Comparison of ENCODE assay signal across 8 cellular contexts in the genomic region with DNA sequence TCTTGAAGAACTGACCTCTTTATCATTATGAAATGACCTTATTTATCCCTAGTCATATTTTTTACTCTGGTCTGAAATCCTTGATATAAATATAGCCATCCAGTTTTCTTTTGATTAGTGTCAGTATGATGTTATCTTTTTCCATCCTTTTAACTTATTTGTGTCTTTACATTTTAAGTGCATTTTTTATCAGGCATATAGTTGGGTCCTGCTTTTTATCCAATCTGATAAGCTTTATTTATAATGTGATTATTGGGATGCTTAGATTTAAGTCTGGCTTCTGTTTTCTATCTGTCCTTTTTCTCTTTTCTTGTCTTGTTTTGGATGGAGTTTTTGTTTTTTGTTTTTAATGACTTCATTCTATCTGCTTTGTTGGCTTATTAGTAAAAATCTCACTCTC.
"Had no signal": no experiment of that assay in that cellular context is flagged by ENCODE, and none has a peak within 500 bp of the region (broad histone marks: within the 10 kb centered on the region; RNA-seq: fewer than 3 reads in every experiment).

No MANE protein-coding gene starts in this region.

- ATAC-seq: HCT116 had no signal

- H3K27ac Mint-ChIP-seq: HFFc6 had no signal

- H3K9me3 Mint-ChIP-seq: HFFc6 had no signal

- H3K4me1 ChIP-seq: HAP-1 had no signal

- H3K4me3 Mint-ChIP-seq: HFFc6 had no signal

- H2AFZ ChIP-seq: GM23248 had no signal

- H3K9me3 ChIP-seq: HAP-1 had no signal

- FAIRE-seq: HTR-8/SVneo had no signal

- H3K36me3 ChIP-seq: HAP-1 had no signal

- H3K9ac ChIP-seq: GM23248 had no signal

- H3K27ac ChIP-seq: GM23248 had no signal

- H3K4me3 ChIP-seq: GM23248, HAP-1 had no signal

- DNase-seq: GM23248, GOT3, H7, HFFc6, IMR-90 had no signal
